ENCODE assay signal across 31 cellular contexts in genomic region chr14:69865701-69866365, GRCh38. TPM values are rescaled to one million over a fixed set of nuclear protein-coding genes. Genes with fewer than 3 reads are reported as not detected.
"Had no signal": no experiment of that assay in that cellular context is flagged by ENCODE, and none has a peak within 500 bp of the region (broad histone marks: within the 10 kb centered on the region; RNA-seq: fewer than 3 reads in every experiment).

No MANE protein-coding gene starts in this region.

- H3K4me3 ChIP-seq: colonic mucosa, esophagus muscularis mucosa, heart right ventricle, left lung, mucosa of descending colon, right lobe of liver, thoracic aorta, tibial nerve, upper lobe of right lung, vagina had no signal

- H3K4me1 Mint-ChIP-seq: mesothelial cell of epicardium; naive B cell; stimulated activated naive B cell treated with anti-CD40 and anti-IgM and Interleukin-4, amounts not matched to agents 10 μg/mL and 1 μg/mL and 100 μg/mL, for 72 hours had no signal

- H3K27ac ChIP-seq: colonic mucosa, esophagus muscularis mucosa, foreskin keratinocyte, heart right ventricle, left lung, neutrophil, parathyroid adenoma, right lobe of liver, thoracic aorta, tibial nerve, upper lobe of right lung, vagina had no signal

- ATAC-seq: foreskin keratinocyte; heart right ventricle; left cardiac atrium; left lung; mucosa of descending colon; right lobe of liver; stimulated activated naive B cell treated with anti-CD40 and anti-IgM and Interleukin-4, amounts not matched to agents 10 μg/mL and 1 μg/mL and 100 μg/mL, for 72 hours; upper lobe of right lung had no signal

- H3K79me2 ChIP-seq: parathyroid adenoma had no signal

- H3K9ac ChIP-seq: parathyroid adenoma had no signal

- DNase-seq: colonic mucosa; dermis blood vessel endothelial cell; effector memory CD4-positive, alpha-beta T cell; foreskin keratinocyte; glutamatergic neuron; heart right ventricle; hippocampal formation; left cardiac atrium; left lung; mesenchymal stem cell; mucosa of descending colon; naive B cell; nephron progenitor cell; right lobe of liver; small intestine; stimulated activated CD4-positive, alpha-beta T cell treated with anti-CD3 and anti-CD28 coated beads, Interleukin-15, amount 100 ng/mL, for 24 hours; stimulated activated CD4-positive, alpha-beta T cell treated with anti-CD3 and anti-CD28 coated beads, Interleukin-2, amount 100 ng/mL, for 48 hours; stimulated activated naive B cell treated with anti-CD40 and anti-IgM and Interleukin-4, amounts not matched to agents 10 μg/mL and 1 μg/mL and 100 μg/mL, for 72 hours; upper lobe of right lung had no signal

- H3K4me1 ChIP-seq: colonic mucosa, esophagus muscularis mucosa, foreskin keratinocyte, heart right ventricle, left lung, parathyroid adenoma, tibial nerve, upper lobe of right lung, vagina had no signal

- H2AFZ ChIP-seq: parathyroid adenoma had no signal

- H3K36me3 ChIP-seq: colonic mucosa, esophagus muscularis mucosa, heart right ventricle, left lung, neutrophil, right lobe of liver, thoracic aorta, tibial nerve, upper lobe of right lung, vagina had no signal

- FAIRE-seq: endothelial cell of umbilical vein, islet of Langerhans, small intestine had no signal

- H3K4me3 Mint-ChIP-seq: mesothelial cell of epicardium; naive B cell; nephron progenitor cell; stimulated activated naive B cell treated with anti-CD40 and anti-IgM and Interleukin-4, amounts not matched to agents 10 μg/mL and 1 μg/mL and 100 μg/mL, for 72 hours; stimulated activated naive CD8-positive, alpha-beta T cell treated with anti-CD3 and anti-CD28 coated beads, Interleukin-15, Interleukin-2, amounts not matched to agents 100 ng/mL and 50 ng/mL, for 24 hours had no signal

- H3K27ac Mint-ChIP-seq: mesothelial cell of epicardium; naive B cell; nephron progenitor cell; progenitor cell of endocrine pancreas; stimulated activated naive B cell treated with anti-CD40 and anti-IgM and Interleukin-4, amounts not matched to agents 10 μg/mL and 1 μg/mL and 100 μg/mL, for 72 hours; stimulated activated naive CD8-positive, alpha-beta T cell treated with anti-CD3 and anti-CD28 coated beads, Interleukin-15, Interleukin-2, amounts not matched to agents 100 ng/mL and 50 ng/mL, for 24 hours had no signal

- H3K27me3 ChIP-seq: colonic mucosa, esophagus muscularis mucosa, foreskin keratinocyte, neutrophil, right lobe of liver, tibial nerve, upper lobe of right lung, vagina had no signal

- H3K36me3 Mint-ChIP-seq: mesothelial cell of epicardium; stimulated activated naive B cell treated with anti-CD40 and anti-IgM and Interleukin-4, amounts not matched to agents 10 μg/mL and 1 μg/mL and 100 μg/mL, for 72 hours had no signal

- H3K9me3 ChIP-seq: colonic mucosa, left lung, mucosa of descending colon, neutrophil, right lobe of liver, upper lobe of right lung, vagina had no signal

RNA-seq across cellular contexts. Expression of gene SMOC1, which starts 13.4 kb away (rescaled TPM):
- total RNA-seq: fibroblast of lung had no signal
